Comparison of ENCODE assay signal across 10 cellular contexts in genomic region chr4:121764303-121764701, GRCh38. TPM values are rescaled to one million over a fixed set of nuclear protein-coding genes. Genes with fewer than 3 reads are reported as not detected.
DNase-seq lines count a peak whose midpoint lies in the region; ATAC-seq and TF ChIP-seq lines count a peak whose summit lies in the region.
"Had no signal": no experiment of that assay in that cellular context is flagged by ENCODE, and none has a peak within 500 bp of the region (broad histone marks: within the 10 kb centered on the region; RNA-seq: fewer than 3 reads in every experiment).

No MANE protein-coding gene starts in this region.

- TF ChIP-seq CTCF in AG09309 (IDR thresholded peaks at IDR 0.05; ENCODE audit: control insufficient read depth, insufficient read depth, low read depth, low read length, missing control alignments) (no peak), HFF-Myc (IDR thresholded peaks at IDR 0.05; ENCODE audit: low read depth, low read length, missing control alignments) (no peak), nephron progenitor cell (IDR thresholded peaks at IDR 0.05) (no peak), OCI-LY7 (conservative IDR thresholded peaks at IDR 0.05; ENCODE audit: low read length) (no peak)

- intact Hi-C loops in OCI-LY7 (cut with micrococcal nuclease; ENCODE audit: unreplicated experiment): no loop called here

- H3K9me3 ChIP-seq in OCI-LY7 (ENCODE audit: low read length): no peaks in the 10 kb centered on the region

- POLR2A ChIA-PET in OCI-LY7 (lab: Charles Lee): interaction anchor here (0.8 kb wide), 1 partner anchor 60 kb away, joined by 3 read pairs; no protein-coding TSS in a partner anchor

- no peaks in the 10 kb centered on the region for H3K36me3 Mint-ChIP-seq in effector memory CD8-positive, alpha-beta T cell (ENCODE audit: insufficient read depth)
- no peaks in the 10 kb centered on the region for H3K36me3 Mint-ChIP-seq in nephron progenitor cell (ENCODE audit: low read depth)
- H3K36me3 Mint-ChIP-seq: natural killer cell had no signal

- BruUV-seq in OCI-LY7 (replicated peaks; lab: Mats Ljungman, UMichigan): no TSS peak

- ATAC-seq in effector memory CD8-positive, alpha-beta T cell (replicated peaks): no peak
- ATAC-seq in GM21737 (IDR thresholded peaks at IDR 0.05; ENCODE audit: unreplicated experiment): no peak
- ATAC-seq in GM21515 (IDR thresholded peaks at IDR 0.05; ENCODE audit: unreplicated experiment): no peak
- ATAC-seq: natural killer cell had no signal

- peak overlapping the region; percentile 44 for H3K4me3 ChIP-seq in AG09309 (ENCODE audit: control insufficient read depth, low read depth, low read length)
- H3K4me3 ChIP-seq in HFF-Myc (replicated peaks; ENCODE audit: low read depth, low read length): peak overlapping the region; percentile 55
- no peak overlapping the region for H3K4me3 ChIP-seq in OCI-LY7 (ENCODE audit: low read depth, low read length, poor library complexity, severe bottlenecking)

- no peak overlapping the region for H3K27ac Mint-ChIP-seq in effector memory CD8-positive, alpha-beta T cell
- H3K27ac Mint-ChIP-seq in nephron progenitor cell: no peak overlapping the region
- H3K27ac Mint-ChIP-seq: natural killer cell had no signal

- H3K36me3 ChIP-seq in OCI-LY7 (ENCODE audit: insufficient read depth, low read length): no peaks in the 10 kb centered on the region

- no peaks in the 10 kb centered on the region for H3K9me2 ChIP-seq in OCI-LY7 (ENCODE audit: insufficient read depth, low read length)

- H3K9me3 Mint-ChIP-seq in effector memory CD8-positive, alpha-beta T cell: no peaks in the 10 kb centered on the region
- H3K9me3 Mint-ChIP-seq in nephron progenitor cell: no peaks in the 10 kb centered on the region
- H3K9me3 Mint-ChIP-seq: natural killer cell had no signal

- H3K4me1 ChIP-seq in OCI-LY7 (ENCODE audit: insufficient read depth, low read length, poor library complexity, severe bottlenecking): no peaks in the 10 kb centered on the region

- peaks cover 30 to 76% of the 10 kb centered on the region in 2 donors for H3K27me3 Mint-ChIP-seq in effector memory CD8-positive, alpha-beta T cell
- H3K27me3 Mint-ChIP-seq in nephron progenitor cell (ENCODE audit: low read depth, poor library complexity): peaks cover 97% of the 10 kb centered on the region

- H3K4me2 ChIP-seq in OCI-LY7 (ENCODE audit: low read length): no peak overlapping the region

- DNase-seq in AG09309 (ENCODE audit: low read depth) (no peak), HFF-Myc (ENCODE audit: extremely low read depth, low read depth) (no peak), nephron progenitor cell (no peak), OCI-LY7 (ENCODE audit: low spot score) (no peak), NCI-H446 treated with DMSO at 0.1 percent for 48 hours (lab: John Stamatoyannopoulos, UW) (no peak)
- no peak for DNase-seq in effector memory CD8-positive, alpha-beta T cell
- DNase-seq: activated CD4-positive, alpha-beta T cell treated with anti-CD3 and anti-CD28 coated beads for 4 hours; natural killer cell had no signal

- H4K20me1 ChIP-seq in OCI-LY7 (ENCODE audit: insufficient read depth, low read length): no peaks in the 10 kb centered on the region

- H3K4me1 Mint-ChIP-seq in effector memory CD8-positive, alpha-beta T cell (ENCODE audit: low read depth in 2 of 2): peaks cover 0 to 7% of the 10 kb centered on the region in 2 donors
- peaks cover 23% of the 10 kb centered on the region for H3K4me1 Mint-ChIP-seq in nephron progenitor cell
- H3K4me1 Mint-ChIP-seq: natural killer cell had no signal

- H3K79me2 ChIP-seq in OCI-LY7 (ENCODE audit: insufficient read depth, low read depth, low read length): no peaks in the 10 kb centered on the region

- no peak overlapping the region for H2AFZ ChIP-seq in OCI-LY7 (ENCODE audit: low read length)

- peak overlapping the region; percentile 75 to 81 for H3K4me3 Mint-ChIP-seq in effector memory CD8-positive, alpha-beta T cell
- H3K4me3 Mint-ChIP-seq in nephron progenitor cell: peak overlapping the region; percentile 91
- H3K4me3 Mint-ChIP-seq: natural killer cell had no signal

- CTCF ChIA-PET in OCI-LY7 (lab: Charles Lee; ENCODE audit: unreplicated experiment): no interaction called here

- H3K27ac ChIP-seq in OCI-LY7 (ENCODE audit: low read depth, low read length, poor library complexity, severe bottlenecking): no peak overlapping the region

RNA-seq across cellular contexts. Expression of gene SMIM43, which starts 0.7 kb away (rescaled TPM):
- total RNA-seq in OCI-LY7 (2014; rRNA removed; shearing (Covaris generic)): not detected in 2 replicates
- not detected in 2 replicates for total RNA-seq in OCI-LY7 (2022)
- total RNA-seq: natural killer cell had no signal

RNA-seq across cellular contexts. Expression of gene EXOSC9, which starts 36.8 kb away (rescaled TPM):
- 58.4 and 69.5 TPM in 2 replicates for total RNA-seq in OCI-LY7 (2014; rRNA removed; shearing (Covaris generic))
- total RNA-seq in OCI-LY7 (2022): 57.6 and 66.0 TPM in 2 replicates

RNA-seq across cellular contexts. Expression of gene CCNA2, which starts 59.4 kb away (rescaled TPM):
- 150 and 162 TPM in 2 replicates for total RNA-seq in OCI-LY7 (2014; rRNA removed; shearing (Covaris generic))
- total RNA-seq in OCI-LY7 (2022): 149 and 154 TPM in 2 replicates
